Comparison of ENCODE assay signal across 9 cellular contexts in the genomic region with DNA sequence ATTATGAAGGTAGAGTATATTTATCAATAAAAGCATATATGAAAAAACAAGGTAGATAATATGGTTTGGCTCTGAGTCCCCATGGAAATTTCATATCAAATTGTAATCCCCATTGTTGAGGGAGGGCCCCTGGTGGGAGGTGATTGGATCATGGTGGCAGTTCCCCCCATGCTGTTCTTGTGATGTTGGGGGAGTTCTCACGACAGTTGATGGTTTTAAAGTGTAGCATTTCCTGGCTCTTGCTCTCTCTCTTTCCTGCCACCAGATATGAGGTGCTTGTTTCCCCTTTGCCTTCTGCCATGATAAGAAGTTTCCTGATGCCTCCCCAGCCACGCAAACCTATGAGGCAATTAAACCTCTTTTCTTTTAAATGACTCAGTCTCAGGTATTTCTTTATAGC.
"Had no signal": no experiment of that assay in that cellular context is flagged by ENCODE, and none has a peak within 500 bp of the region (broad histone marks: within the 10 kb centered on the region; RNA-seq: fewer than 3 reads in every experiment).

No MANE protein-coding gene starts in this region.

- DNase-seq: H7, HFFc6, KBM-7 had no signal

- H3K36me3 ChIP-seq: HAP-1 had no signal

- H3K4me3 Mint-ChIP-seq: GM23338, HFFc6, IgD-negative memory B cell had no signal

- H3K27me3 Mint-ChIP-seq: IgD-negative memory B cell had no signal

- H3K9me3 ChIP-seq: HAP-1 had no signal

- H3K4me3 ChIP-seq: GM23338, HAP-1 had no signal

- H3K27ac ChIP-seq: HL-60 had no signal

- H3K4me1 Mint-ChIP-seq: IgD-negative memory B cell had no signal

- H3K27ac Mint-ChIP-seq: GM23338, HFFc6, IgD-negative memory B cell had no signal

- H3K36me3 Mint-ChIP-seq: IgD-negative memory B cell had no signal

- ATAC-seq: GM23338, HCT116, HepG2 had no signal

- H3K4me1 ChIP-seq: HAP-1 had no signal
